Comparison of ENCODE assay signal across 8 cellular contexts in the genomic region with DNA sequence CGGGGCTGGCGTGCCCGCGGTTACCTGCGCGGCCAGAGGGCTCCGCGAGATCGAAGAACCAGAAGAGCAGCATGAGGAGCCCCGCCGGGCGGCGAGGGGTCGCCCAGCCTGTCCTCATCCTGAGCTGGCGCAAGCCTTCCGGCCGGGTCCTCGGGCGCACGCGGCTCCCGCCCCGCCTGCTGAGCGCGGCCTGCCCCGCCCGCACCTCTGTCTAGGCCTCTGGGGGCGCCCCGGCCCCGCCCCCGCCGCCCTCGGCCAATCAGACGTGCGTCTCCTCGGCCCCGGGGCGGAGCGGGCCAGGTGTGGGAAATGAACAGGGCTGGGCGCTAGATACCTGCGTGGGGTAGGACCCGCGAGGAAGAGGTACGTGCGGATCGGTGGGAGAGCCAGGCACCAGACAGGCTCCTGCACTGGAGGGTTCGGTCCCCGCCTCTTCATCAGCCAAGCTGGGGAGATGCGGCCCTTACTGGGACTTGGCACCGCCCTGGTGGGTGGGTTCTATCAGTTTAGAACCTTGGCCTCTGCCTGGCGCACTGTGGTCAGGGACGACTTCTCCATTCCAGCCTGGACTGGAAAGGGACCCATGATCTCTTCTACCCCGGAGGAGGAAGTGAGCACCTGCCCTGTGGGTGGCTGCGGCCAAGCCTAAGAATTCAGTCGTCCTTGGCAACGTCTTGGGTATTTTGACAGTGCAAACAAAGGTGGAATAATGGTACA. TPM values are rescaled to one million over a fixed set of nuclear protein-coding genes. Genes with fewer than 3 reads are reported as not detected.
DNase-seq lines count a peak whose midpoint lies in the region; ATAC-seq and TF ChIP-seq lines count a peak whose summit lies in the region.

A gene (minus strand): TSS at position 192 of the 717 bp plus-strand sequence.

- no peaks in the 10 kb centered on the region for H3K9me3 Mint-ChIP-seq in naive thymus-derived CD4-positive, alpha-beta T cell
- no peaks in the 10 kb centered on the region for H3K9me3 Mint-ChIP-seq in stimulated activated memory B cell treated with anti-CD40 and anti-IgM and Interleukin-4, amounts not matched to agents 10 μg/mL and 1 μg/mL and 100 μg/mL, for 72 hours

- intact Hi-C loops in naive thymus-derived CD4-positive, alpha-beta T cell (cut with micrococcal nuclease) = loop anchor here (1.0 to 10.0 kb wide), 12 partner anchors 14 to 1448 kb away; a partner anchor contains a TSS

- ATAC-seq in GM21717 (IDR thresholded peaks at IDR 0.05; ENCODE audit: unreplicated experiment) = peak; percentile 84
- ATAC-seq in naive thymus-derived CD4-positive, alpha-beta T cell = peak; percentile 91
- peak; percentile 92 for ATAC-seq in stimulated activated memory B cell treated with anti-CD40 and anti-IgM and Interleukin-4, amounts not matched to agents 10 μg/mL and 1 μg/mL and 100 μg/mL, for 72 hours

- H3K4me1 Mint-ChIP-seq in naive thymus-derived CD4-positive, alpha-beta T cell = peaks cover 24 to 48% (median 38%) of the 10 kb centered on the region in 7 donors
- H3K4me1 Mint-ChIP-seq in stimulated activated memory B cell treated with anti-CD40 and anti-IgM and Interleukin-4, amounts not matched to agents 10 μg/mL and 1 μg/mL and 100 μg/mL, for 72 hours = peaks cover 56% of the 10 kb centered on the region

- DNase-seq in GM03348 (ENCODE audit: low spot score) (peak; percentile 41), MG63 (peak; percentile 8), epithelial cell of proximal tubule (ENCODE audit: low read depth) (no peak), NCI-H524 treated with DMSO at 0.1 percent for 48 hours (lab: John Stamatoyannopoulos, UW) (no peak)
- DNase-seq in activated CD8-positive, alpha-beta memory T cell treated with anti-CD3 and anti-CD28 coated beads for 1 hour (ENCODE audit: extremely low read depth in 1 of 2, low read depth in 1 of 2) = peak; percentile 32 to 74
- DNase-seq in naive thymus-derived CD4-positive, alpha-beta T cell = peak; percentile 70 to 85 (median 83)

- peak within 1 kb of the TSS; percentile 96 to 100 (median 98) for H3K27ac Mint-ChIP-seq in naive thymus-derived CD4-positive, alpha-beta T cell
- peak within 1 kb of the TSS; percentile 92 for H3K27ac Mint-ChIP-seq in stimulated activated memory B cell treated with anti-CD40 and anti-IgM and Interleukin-4, amounts not matched to agents 10 μg/mL and 1 μg/mL and 100 μg/mL, for 72 hours

- no peaks in the 10 kb centered on the region for H3K27me3 ChIP-seq in MG63
- H3K27me3 ChIP-seq in naive thymus-derived CD4-positive, alpha-beta T cell (ENCODE audit: control insufficient read depth in 2 of 2, insufficient read depth in 2 of 2, low read length in 2 of 2) = no peaks in the 10 kb centered on the region

- POLR2A ChIA-PET in naive thymus-derived CD4-positive, alpha-beta T cell (lab: Charles Lee) = interaction anchor here (0.6 to 2.6 kb wide), 5 partner anchors 9 to 701 kb away, joined by 3 to 7 read pairs (median 4); a partner anchor contains a TSS

- peaks cover 0 to 14% (median 4%) of the 10 kb centered on the region in 5 donors for H3K36me3 Mint-ChIP-seq in naive thymus-derived CD4-positive, alpha-beta T cell
- H3K36me3 Mint-ChIP-seq in stimulated activated memory B cell treated with anti-CD40 and anti-IgM and Interleukin-4, amounts not matched to agents 10 μg/mL and 1 μg/mL and 100 μg/mL, for 72 hours = peaks cover 39% of the 10 kb centered on the region

- no peaks in the 10 kb centered on the region for H3K9me3 ChIP-seq in MG63
- no peaks in the 10 kb centered on the region for H3K9me3 ChIP-seq in naive thymus-derived CD4-positive, alpha-beta T cell (ENCODE audit: control insufficient read depth in 2 of 3, low read length in 3 of 3)

- no peak for TF ChIP-seq CTCF in epithelial cell of proximal tubule (conservative IDR thresholded peaks at IDR 0.05; ENCODE audit: low read depth, low read length)

- CTCF ChIA-PET in naive thymus-derived CD4-positive, alpha-beta T cell (lab: Charles Lee) = interaction anchor here (4.9 kb wide), 1 partner anchor 16 kb away, joined by 18 read pairs; no protein-coding TSS in a partner anchor

- H3K36me3 ChIP-seq in MG63 = no peaks in the 10 kb centered on the region
- H3K36me3 ChIP-seq in naive thymus-derived CD4-positive, alpha-beta T cell (ENCODE audit: control insufficient read depth in 2 of 3, insufficient read depth in 3 of 3, low read length in 3 of 3) = peaks cover 0 to 10% (median 3%) of the 10 kb centered on the region in 3 experiments

- H3K4me3 ChIP-seq in MG63 (peak within 1 kb of the TSS; percentile 42), epithelial cell of proximal tubule (ENCODE audit: low read depth, low read length) (peak within 1 kb of the TSS; percentile 42)
- peak within 1 kb of the TSS; percentile 95 for H3K4me3 ChIP-seq in naive thymus-derived CD4-positive, alpha-beta T cell (ENCODE audit: low read length)

- H3K27ac ChIP-seq in naive thymus-derived CD4-positive, alpha-beta T cell (ENCODE audit: low read depth, low read length) = peak within 1 kb of the TSS; percentile 87

- peaks cover 3 to 8% of the 10 kb centered on the region in 2 donors for H3K4me1 ChIP-seq in naive thymus-derived CD4-positive, alpha-beta T cell (ENCODE audit: control insufficient read depth in 2 of 2, insufficient read depth in 2 of 2, low read length in 2 of 2)

- peak within 1 kb of the TSS; percentile 93 to 100 (median 98) for H3K4me3 Mint-ChIP-seq in naive thymus-derived CD4-positive, alpha-beta T cell
- H3K4me3 Mint-ChIP-seq in stimulated activated memory B cell treated with anti-CD40 and anti-IgM and Interleukin-4, amounts not matched to agents 10 μg/mL and 1 μg/mL and 100 μg/mL, for 72 hours = peak within 1 kb of the TSS; percentile 99

- H3K27me3 Mint-ChIP-seq in naive thymus-derived CD4-positive, alpha-beta T cell = peaks cover 0 to 3% (median 0%) of the 10 kb centered on the region in 5 donors
- H3K27me3 Mint-ChIP-seq in stimulated activated memory B cell treated with anti-CD40 and anti-IgM and Interleukin-4, amounts not matched to agents 10 μg/mL and 1 μg/mL and 100 μg/mL, for 72 hours = no peaks in the 10 kb centered on the region

RNA-seq across cellular contexts. Expression of the gene that starts here (rescaled TPM):
- 0.07 TPM in 1 of 2 replicates, not detected in the other for total RNA-seq in MG63 (2014; rRNA removed; shearing (Covaris generic); ENCODE audit: low replicate concordance)
- total RNA-seq in epithelial cell of proximal tubule = 3.2 and 6.4 TPM in 2 replicates
- total RNA-seq in naive thymus-derived CD4-positive, alpha-beta T cell = 10 to 100 TPM; 18.6 to 36.5 (median 34.8) TPM
- polyA plus RNA-seq in naive thymus-derived CD4-positive, alpha-beta T cell = 10 to 100 TPM; 47.1 to 59.6 TPM

Comparison
In these comparisons a context has a peak if more than half of its experiments do, and no peak if none do; other contexts are left out.
1. Peak in DNase-seq and H3K4me3 ChIP-seq in MG63; RNA of the gene not detected or under 1 TPM.
2. DNase-seq: peak in GM03348 (single experiment), activated CD8-positive, alpha-beta memory T cell treated with anti-CD3 and anti-CD28 coated beads for 1 hour (2 of 2) and naive thymus-derived CD4-positive, alpha-beta T cell (9 of 9); none in epithelial cell of proximal tubule (single experiment) and NCI-H524 treated with DMSO at 0.1 percent for 48 hours (single experiment).
3. H3K4me3 ChIP-seq: peak in every context shown above with its lines; median percentile 95 in naive thymus-derived CD4-positive, alpha-beta T cell; 42 in MG63; 42 in epithelial cell of proximal tubule.
4. Peak in every context shown above with its lines, with median percentiles within 50 percentile points of each other: ATAC-seq.